ENCODE assay signal across 8 cellular contexts in the genomic region with DNA sequence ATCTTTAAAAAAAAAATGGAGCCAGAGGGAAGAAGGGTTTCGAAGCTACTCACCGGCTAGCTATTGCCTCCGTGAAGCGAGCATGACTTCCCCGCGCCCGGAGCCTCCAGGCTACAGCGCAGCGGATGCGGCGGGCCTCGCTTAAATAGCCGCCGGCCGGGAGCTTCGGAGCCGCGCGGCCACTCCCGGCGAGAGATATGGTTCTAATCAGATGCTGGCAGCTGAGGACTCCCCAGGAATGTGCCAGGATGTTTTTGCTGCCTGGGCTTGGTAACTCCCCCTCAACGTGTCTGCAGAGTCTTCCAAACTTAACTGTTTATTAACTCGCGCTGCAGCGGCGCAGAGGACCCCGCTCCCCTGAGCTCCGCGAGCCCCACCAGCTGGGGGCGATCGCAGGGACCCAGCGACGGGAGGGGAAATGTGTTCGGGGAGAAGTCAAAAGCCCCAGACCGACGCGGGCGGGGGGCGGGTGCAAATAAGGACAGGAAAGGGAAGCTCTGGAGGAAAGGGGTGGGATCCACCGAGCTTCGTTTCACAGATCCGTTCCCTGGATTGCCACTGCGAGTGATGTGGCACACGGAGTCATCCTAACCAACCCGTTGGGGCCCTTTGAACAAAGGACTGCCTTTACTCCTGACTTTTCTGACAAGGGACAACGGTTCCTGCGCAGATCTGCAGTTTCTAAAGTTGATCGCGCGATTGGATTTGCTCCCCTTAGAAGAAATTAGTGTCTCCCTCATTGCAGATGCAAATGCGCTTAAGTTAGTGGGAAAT. TPM values are rescaled to one million over a fixed set of nuclear protein-coding genes. Genes with fewer than 3 reads are reported as not detected.
DNase-seq lines count a peak whose midpoint lies in the region; ATAC-seq and TF ChIP-seq lines count a peak whose summit lies in the region.

Gene DAB2 (minus strand): TSS at position 230 of the 774 bp plus-strand sequence. CDS start 30,660 bp downstream, outside the sequence.

- H3K4me2 ChIP-seq in BLaER1, result peak within 1 kb of the TSS; percentile 80

- H3K9me3 Mint-ChIP-seq in activated naive CD8-positive, alpha-beta T cell (ENCODE audit: low read depth), result no peaks in the 10 kb centered on the region
- no peaks in the 10 kb centered on the region for H3K9me3 Mint-ChIP-seq in neural crest cell

- peak; percentile 78 to 85 for TF ChIP-seq POLR2A in gastroesophageal sphincter (IDR thresholded peaks at IDR 0.05)

- H3K4me1 Mint-ChIP-seq in activated naive CD8-positive, alpha-beta T cell (ENCODE audit: low read depth), result peaks cover 10% of the 10 kb centered on the region
- H3K4me1 Mint-ChIP-seq in neural crest cell, result peaks cover 40% of the 10 kb centered on the region

- H3K4me3 ChIP-seq in BLaER1 (peak within 1 kb of the TSS; percentile 72), HEK293 (ENCODE audit: low read depth, low read length) (peak within 1 kb of the TSS; percentile 64), gastroesophageal sphincter (peak within 1 kb of the TSS; percentile 60 to 74)

- peak within 1 kb of the TSS; percentile 84 for H3K4me3 Mint-ChIP-seq in activated naive CD8-positive, alpha-beta T cell
- peak within 1 kb of the TSS; percentile 98 for H3K4me3 Mint-ChIP-seq in neural crest cell

- H3K27ac Mint-ChIP-seq in activated naive CD8-positive, alpha-beta T cell, result no peak within 1 kb of the TSS
- H3K27ac Mint-ChIP-seq in neural crest cell (ENCODE audit: unreplicated experiment), result peak within 1 kb of the TSS; percentile 94

- TF ChIP-seq CTCF in HEK293 (tag by site-specific recombination; IDR thresholded peaks at IDR 0.05), result peak; percentile 97
- peak; percentile 19 to 72 (median 61) for TF ChIP-seq CTCF in gastroesophageal sphincter (IDR thresholded peaks at IDR 0.05)
- TF ChIP-seq CTCF in neural crest cell (conservative IDR thresholded peaks at IDR 0.05), result peak; percentile 64

- WGBS in gastroesophageal sphincter (ENCODE audit: low coverage in 1 of 2), 2 donors, result 2 to 3% methylated on average over 7 to 21 of the region's 51 CpGs

- H3K27me3 ChIP-seq in BLaER1 (no peaks in the 10 kb centered on the region), gastroesophageal sphincter (no peaks in the 10 kb centered on the region)

- H3K4me1 ChIP-seq in BLaER1 (peaks cover 50% of the 10 kb centered on the region), HEK293 (ENCODE audit: control insufficient read depth, insufficient read depth, low read length) (peaks cover 9% of the 10 kb centered on the region; the same call in 1 of the 2 replicates), gastroesophageal sphincter (peaks cover 21 to 67% (median 25%) of the 10 kb centered on the region in 3 donors)

- peak; percentile 98 to 99 for DNase-seq in SHP77 (lab: John Stamatoyannopoulos, UW)
- peak; percentile 71 for DNase-seq in neural crest cell (ENCODE audit: low read depth, low spot score)
- peak; percentile 14 to 79 (median 57) for DNase-seq in substantia nigra (lab: John Stamatoyannopoulos, UW)

- H3K36me3 ChIP-seq in BLaER1, result no peaks in the 10 kb centered on the region
- H3K36me3 ChIP-seq in HEK293 (ENCODE audit: control insufficient read depth in 2 of 2, insufficient read depth in 1 of 2, low read length in 2 of 2), result no peaks in the 10 kb centered on the region
- no peaks in the 10 kb centered on the region for H3K36me3 ChIP-seq in gastroesophageal sphincter

- no peaks in the 10 kb centered on the region for H4K20me1 ChIP-seq in BLaER1

- peak within 1 kb of the TSS; percentile 76 for H3K9ac ChIP-seq in BLaER1

- H3K36me3 Mint-ChIP-seq in activated naive CD8-positive, alpha-beta T cell, result no peaks in the 10 kb centered on the region
- no peaks in the 10 kb centered on the region for H3K36me3 Mint-ChIP-seq in neural crest cell (ENCODE audit: low read depth)

- CTCF ChIA-PET in HEK293 (lab: Yijun Ruan, JAX), result interaction anchor here (0.6 to 2.8 kb wide), 25 partner anchors 9 to 238 kb away, joined by 3 to 25 read pairs (median 4); no protein-coding TSS in a partner anchor

- H3K9me3 ChIP-seq in BLaER1, result no peaks in the 10 kb centered on the region
- no peaks in the 10 kb centered on the region for H3K9me3 ChIP-seq in HEK293 (ENCODE audit: control insufficient read depth, insufficient read depth, low read depth, low read length)
- no peaks in the 10 kb centered on the region for H3K9me3 ChIP-seq in gastroesophageal sphincter

- peak within 1 kb of the TSS; percentile 68 for H3K27ac ChIP-seq in BLaER1
- peak within 1 kb of the TSS; percentile 74 for H3K27ac ChIP-seq in HEK293 (ENCODE audit: extremely low read depth, low read depth, low read length)
- peak within 1 kb of the TSS; percentile 82 to 89 (median 88) for H3K27ac ChIP-seq in gastroesophageal sphincter
- H3K27ac ChIP-seq in substantia nigra (ENCODE audit: low read depth, low read length, poor library complexity, severe bottlenecking), result peak within 1 kb of the TSS; percentile 50

- POLR2A ChIA-PET in HEK293 (lab: Yijun Ruan, JAX), result interaction anchor here (0.6 to 1.5 kb wide), 15 partner anchors 9 to 358 kb away, joined by 3 to 6 read pairs (median 3); no protein-coding TSS in a partner anchor

- TF ChIP-seq EP300 in gastroesophageal sphincter (IDR thresholded peaks at IDR 0.05), result no peak

- H3K27me3 Mint-ChIP-seq in activated naive CD8-positive, alpha-beta T cell, result peaks cover 12% of the 10 kb centered on the region
- peaks cover 13% of the 10 kb centered on the region for H3K27me3 Mint-ChIP-seq in neural crest cell (ENCODE audit: low read depth)

- peak; percentile 83 for ATAC-seq in gastroesophageal sphincter
- ATAC-seq in GM18520 (IDR thresholded peaks at IDR 0.05; ENCODE audit: unreplicated experiment), result no peak

TF ChIP-seq in HEK293, 187 proteins besides CTCF, POLR2A, EP300 and RAD21 (continues in another document):
- TF ChIP-seq ZNF311 (tag by site-specific recombination; IDR thresholded peaks at IDR 0.05; ENCODE audit: borderline replicate concordance) (no peak), ZXDB (tag by site-specific recombination; IDR thresholded peaks at IDR 0.05) (no peak), ZNF704 (tag by site-specific recombination; IDR thresholded peaks at IDR 0.05) (no peak), ZNF473 (tag by site-specific recombination; IDR thresholded peaks at IDR 0.05) (no peak), ZNF626 (tag by site-specific recombination; IDR thresholded peaks at IDR 0.05) (no peak), ZNF544 (tag by site-specific recombination; IDR thresholded peaks at IDR 0.05) (no peak), ZSCAN18 (tag by site-specific recombination; IDR thresholded peaks at IDR 0.05) (no peak), ZNF558 (tag by site-specific recombination; IDR thresholded peaks at IDR 0.05) (no peak), ZNF37A (tag by site-specific recombination; IDR thresholded peaks at IDR 0.05) (no peak), ZNF658 (tag by site-specific recombination; IDR thresholded peaks at IDR 0.05) (no peak), ZBTB21 (tag by site-specific recombination; IDR thresholded peaks at IDR 0.05) (peak; percentile 25; the same call in 1 of the 2 replicates), ZNF138 (tag by site-specific recombination; IDR thresholded peaks at IDR 0.05; ENCODE audit: borderline replicate concordance) (no peak)
- TF ChIP-seq, protein P1, sequence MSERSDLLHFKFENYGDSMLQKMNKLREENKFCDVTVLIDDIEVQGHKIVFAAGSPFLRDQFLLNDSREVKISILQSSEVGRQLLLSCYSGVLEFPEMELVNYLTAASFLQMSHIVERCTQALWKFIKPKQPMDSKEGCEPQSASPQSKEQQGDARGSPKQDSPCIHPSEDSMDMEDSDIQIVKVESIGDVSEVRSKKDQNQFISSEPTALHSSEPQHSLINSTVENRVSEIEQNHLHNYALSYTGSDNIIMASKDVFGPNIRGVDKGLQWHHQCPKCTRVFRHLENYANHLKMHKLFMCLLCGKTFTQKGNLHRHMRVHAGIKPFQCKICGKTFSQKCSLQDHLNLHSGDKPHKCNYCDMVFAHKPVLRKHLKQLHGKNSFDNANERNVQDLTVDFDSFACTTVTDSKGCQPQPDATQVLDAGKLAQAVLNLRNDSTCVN (tag by site-specific recombination; optimal IDR thresholded peaks at IDR 0.05), result peak; percentile 68
- TF ChIP-seq, protein P2, sequence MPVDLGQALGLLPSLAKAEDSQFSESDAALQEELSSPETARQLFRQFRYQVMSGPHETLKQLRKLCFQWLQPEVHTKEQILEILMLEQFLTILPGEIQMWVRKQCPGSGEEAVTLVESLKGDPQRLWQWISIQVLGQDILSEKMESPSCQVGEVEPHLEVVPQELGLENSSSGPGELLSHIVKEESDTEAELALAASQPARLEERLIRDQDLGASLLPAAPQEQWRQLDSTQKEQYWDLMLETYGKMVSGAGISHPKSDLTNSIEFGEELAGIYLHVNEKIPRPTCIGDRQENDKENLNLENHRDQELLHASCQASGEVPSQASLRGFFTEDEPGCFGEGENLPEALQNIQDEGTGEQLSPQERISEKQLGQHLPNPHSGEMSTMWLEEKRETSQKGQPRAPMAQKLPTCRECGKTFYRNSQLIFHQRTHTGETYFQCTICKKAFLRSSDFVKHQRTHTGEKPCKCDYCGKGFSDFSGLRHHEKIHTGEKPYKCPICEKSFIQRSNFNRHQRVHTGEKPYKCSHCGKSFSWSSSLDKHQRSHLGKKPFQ (tag by site-specific recombination; IDR thresholded peaks at IDR 0.05), result no peak

RNA-seq across cellular contexts. Expression of gene DAB2, which starts in this region (rescaled TPM):
- total RNA-seq in gastroesophageal sphincter (100 to 1,000 TPM in 1 of 4 donors, 10 to 100 TPM in 3; 30.8 to 121 (median 47.4) TPM), neural crest cell (9.5 and 10.1 TPM in 2 replicates)
